In genomic region chr9:129566563-129567266, GRCh38 we compare ENCODE assay signal across 30 cellular contexts. TPM values are rescaled to one million over a fixed set of nuclear protein-coding genes. Genes with fewer than 3 reads are reported as not detected.
"Had no signal": no experiment of that assay in that cellular context is flagged by ENCODE, and none has a peak within 500 bp of the region (broad histone marks: within the 10 kb centered on the region; RNA-seq: fewer than 3 reads in every experiment).

No MANE protein-coding gene starts in this region.

- H3K9me3 Mint-ChIP-seq: activated B cell treated with CpG ODN at 0.5 μM for 24 hours; activated T-cell treated with anti-CD3 and anti-CD28 coated beads, Interleukin-2, amount 50 U/mL, for 24 hours; activated T-helper 17 cell treated with anti-CD3 and anti-CD28 coated beads, Interleukin-2, amount 50 U/mL, for 72 hours; stimulated activated naive B cell treated with anti-CD40 and anti-IgM and Interleukin-4, amounts not matched to agents 10 μg/mL and 1 μg/mL and 100 μg/mL, for 72 hours had no signal

- H3K36me3 ChIP-seq: adrenal gland, ascending aorta, sigmoid colon, upper lobe of left lung had no signal

- H3K4me3 Mint-ChIP-seq: activated B cell treated with CpG ODN at 0.5 μM for 24 hours; activated CD4-positive, alpha-beta T cell treated with anti-CD3 and anti-CD28 coated beads for 36 hours; activated naive CD8-positive, alpha-beta T cell; activated T-cell treated with anti-CD3 and anti-CD28 coated beads, Interleukin-2, amount 50 U/mL, for 24 hours; activated T-helper 17 cell treated with anti-CD3 and anti-CD28 coated beads, Interleukin-2, amount 50 U/mL, for 72 hours; stimulated activated naive B cell treated with anti-CD40 and anti-IgM and Interleukin-4, amounts not matched to agents 10 μg/mL and 1 μg/mL and 100 μg/mL, for 72 hours had no signal

- H3K27ac ChIP-seq: parathyroid adenoma, testis, upper lobe of left lung had no signal

- DNase-seq: activated B cell treated with CpG ODN at 0.5 μM for 24 hours; activated CD4-positive, alpha-beta T cell treated with anti-CD3 and anti-CD28 coated beads for 36 hours; activated CD4-positive, alpha-beta T cell treated with anti-CD3 and anti-CD28 coated beads, Interleukin-2, amount 50 U/mL, for 4 hours; activated CD8-positive, alpha-beta memory T cell treated with anti-CD3 and anti-CD28 coated beads for 24 hours; activated CD8-positive, alpha-beta memory T cell treated with anti-CD3 and anti-CD28 coated beads, Interleukin-2, amount 50 U/mL, for 4 hours; activated naive CD4-positive, alpha-beta T cell; activated T-cell treated with anti-CD3 and anti-CD28 coated beads, Interleukin-2, amount 50 U/mL, for 24 hours; central memory CD4-positive, alpha-beta T cell; dermis blood vessel endothelial cell; effector memory CD4-positive, alpha-beta T cell; foreskin melanocyte; hippocampal formation; left cardiac atrium; mesendoderm; naive B cell; sigmoid colon; stimulated activated CD4-positive, alpha-beta T cell treated with anti-CD3 and anti-CD28 coated beads, Interleukin-2, amount 100 ng/mL, for 48 hours; stimulated activated CD8-positive, alpha-beta memory T cell treated with anti-CD3 and anti-CD28 coated beads, Interleukin-4, amount 100 ng/mL, for 48 hours; stimulated activated naive B cell treated with anti-CD40 and anti-IgM and Interleukin-4, amounts not matched to agents 10 μg/mL and 1 μg/mL and 100 μg/mL, for 72 hours; SW 1271; T-helper 17 cell; testis; upper lobe of left lung had no signal

- H3K27me3 ChIP-seq: adrenal gland, ascending aorta, sigmoid colon, testis had no signal

- H3K9me3 ChIP-seq: adrenal gland, ascending aorta, sigmoid colon, testis, upper lobe of left lung had no signal

- ATAC-seq: activated CD4-positive, alpha-beta T cell treated with anti-CD3 and anti-CD28 coated beads for 36 hours; activated T-helper 17 cell treated with anti-CD3 and anti-CD28 coated beads, Interleukin-2, amount 50 U/mL, for 72 hours; esophagus mucosa; left cardiac atrium; T-helper 17 cell had no signal

- H3K79me2 ChIP-seq: parathyroid adenoma had no signal

- H3K36me3 Mint-ChIP-seq: activated naive CD8-positive, alpha-beta T cell; naive B cell had no signal

- H2AFZ ChIP-seq: parathyroid adenoma had no signal

- H3K4me3 ChIP-seq: adrenal gland, sigmoid colon, testis, upper lobe of left lung had no signal

- H3K27ac Mint-ChIP-seq: activated B cell treated with CpG ODN at 0.5 μM for 24 hours; activated CD4-positive, alpha-beta T cell treated with anti-CD3 and anti-CD28 coated beads for 36 hours; activated naive CD8-positive, alpha-beta T cell; activated T-cell treated with anti-CD3 and anti-CD28 coated beads, Interleukin-2, amount 50 U/mL, for 24 hours; activated T-helper 17 cell treated with anti-CD3 and anti-CD28 coated beads, Interleukin-2, amount 50 U/mL, for 72 hours; naive B cell; stimulated activated naive B cell treated with anti-CD40 and anti-IgM and Interleukin-4, amounts not matched to agents 10 μg/mL and 1 μg/mL and 100 μg/mL, for 72 hours; T-helper 17 cell had no signal

- H3K9ac ChIP-seq: parathyroid adenoma had no signal

RNA-seq across cellular contexts. Expression of gene C9orf50, which starts 54.2 kb away (rescaled TPM):
- total RNA-seq: activated B cell treated with CpG ODN at 0.5 μM for 24 hours; activated CD4-positive, alpha-beta T cell treated with anti-CD3 and anti-CD28 coated beads for 36 hours; activated T-helper 17 cell treated with anti-CD3 and anti-CD28 coated beads, Interleukin-2, amount 50 U/mL, for 72 hours; ascending aorta; dermis blood vessel endothelial cell; esophagus mucosa; left cardiac atrium; lower leg skin; T-helper 17 cell; upper lobe of left lung had no signal
